8 cellular contexts compared by ENCODE assay signal in genomic region chr12:48789858-48790326, GRCh38. TPM values are rescaled to one million over a fixed set of nuclear protein-coding genes. Genes with fewer than 3 reads are reported as not detected.
DNase-seq lines count a peak whose midpoint lies in the region; ATAC-seq and TF ChIP-seq lines count a peak whose summit lies in the region.

No MANE protein-coding gene starts in this region.

- H3K27me3 Mint-ChIP-seq in activated T-cell treated with anti-CD3 and anti-CD28 coated beads, Interleukin-2, amount 50 U/mL, for 72 hours (ENCODE audit: low read depth) = peaks cover 59% of the 10 kb centered on the region
- H3K27me3 Mint-ChIP-seq in MCF 10A (ENCODE audit: insufficient read depth, unreplicated experiment) = no peaks in the 10 kb centered on the region

- H3K4me1 Mint-ChIP-seq in activated T-cell treated with anti-CD3 and anti-CD28 coated beads, Interleukin-2, amount 50 U/mL, for 72 hours (ENCODE audit: low read depth) = peaks cover 5% of the 10 kb centered on the region
- peaks cover 26% of the 10 kb centered on the region for H3K4me1 Mint-ChIP-seq in MCF 10A (ENCODE audit: insufficient read depth, unreplicated experiment)

- H3K79me1 ChIP-seq in mesendoderm (ENCODE audit: low read length) = no peaks in the 10 kb centered on the region

- no peaks in the 10 kb centered on the region for H3K79me2 ChIP-seq in mesendoderm (ENCODE audit: control insufficient read depth, insufficient read depth, low read length)

- H3K36me3 ChIP-seq in mesendoderm (ENCODE audit: control insufficient read depth, insufficient read depth, low read length) = no peaks in the 10 kb centered on the region
- no peaks in the 10 kb centered on the region for H3K36me3 ChIP-seq in tibial nerve

- H3K4me1 ChIP-seq in mesendoderm (ENCODE audit: control insufficient read depth, low read depth, low read length) (no peaks in the 10 kb centered on the region), tibial nerve (peaks cover 0 to 44% (median 22%) of the 10 kb centered on the region in 4 donors)

- peak overlapping the region; percentile 54 for H3K18ac ChIP-seq in mesendoderm (ENCODE audit: low read length)

- BruUV-seq in MCF 10A (replicated peaks; lab: Mats Ljungman, UMichigan) = no TSS peak

- no peak for TF ChIP-seq CTCF in MCF 10A (IDR thresholded peaks at IDR 0.05; ENCODE audit: unreplicated experiment)
- no peak for TF ChIP-seq CTCF in tibial nerve (IDR thresholded peaks at IDR 0.05)

- peak overlapping the region; percentile 61 for H3K4me2 ChIP-seq in mesendoderm (ENCODE audit: low read length)

- intact Hi-C loops in MCF 10A (cut with micrococcal nuclease) = no loop called here

- no peak overlapping the region for H2AK5ac ChIP-seq in mesendoderm (ENCODE audit: low read length)

- no peak overlapping the region for H2BK5ac ChIP-seq in mesendoderm (ENCODE audit: low read length)

- no peak for TF ChIP-seq POLR2A in tibial nerve (IDR thresholded peaks at IDR 0.05)

- no peak for TF ChIP-seq EP300 in tibial nerve (IDR thresholded peaks at IDR 0.05)

- ATAC-seq in activated T-cell treated with anti-CD3 and anti-CD28 coated beads, Interleukin-2, amount 50 U/mL, for 72 hours (replicated peaks in 1 of 2) = no peak

- DNase-seq in activated T-cell treated with anti-CD3 and anti-CD28 coated beads, Interleukin-2, amount 50 U/mL, for 72 hours = no peak
- no peak for DNase-seq in activated T-cell treated with anti-CD3 and anti-CD28 coated beads, Interleukin-2, amount 50 U/mL, for 48 hours
- DNase-seq in MCF 10A (ENCODE audit: unreplicated experiment) = no peak
- no peak for DNase-seq in mesendoderm
- DNase-seq in tibial nerve (ENCODE audit: low spot score in 2 of 2) = no peak
- no peak for DNase-seq in stimulated activated CD4-positive, alpha-beta T cell treated with anti-CD3 and anti-CD28 coated beads, Interleukin-4, amount 100 ng/mL, for 24 hours
- DNase-seq in NCI-H187 treated with DMSO at 0.1 percent for 48 hours (lab: John Stamatoyannopoulos, UW) = no peak
- no peak for DNase-seq in DMS 273 (lab: John Stamatoyannopoulos, UW; ENCODE audit: unreplicated experiment)

- H3K9me3 Mint-ChIP-seq in activated T-cell treated with anti-CD3 and anti-CD28 coated beads, Interleukin-2, amount 50 U/mL, for 72 hours = no peaks in the 10 kb centered on the region
- H3K9me3 Mint-ChIP-seq in MCF 10A (ENCODE audit: unreplicated experiment) = no peaks in the 10 kb centered on the region

- H2BK15ac ChIP-seq in mesendoderm (replicated peaks; ENCODE audit: low read depth) = no peak overlapping the region

- H3K27ac ChIP-seq in mesendoderm (ENCODE audit: low read depth, low read length) (no peak overlapping the region), tibial nerve (peak overlapping the region in 3 of 4 donors; percentile 88 to 93 (median 93))

- no peaks in the 10 kb centered on the region for H3K9me3 ChIP-seq in tibial nerve

- no peak overlapping the region for H4K8ac ChIP-seq in mesendoderm (ENCODE audit: low read depth, low read length)

- no peak overlapping the region for H2BK120ac ChIP-seq in mesendoderm (ENCODE audit: low read depth, low read length)

- H3K4ac ChIP-seq in mesendoderm (ENCODE audit: low read depth, low read length) = no peak overlapping the region

- POLR2A ChIA-PET in MCF 10A (lab: Yijun Ruan, JAX) = interaction anchor here (0.6 to 2.6 kb wide), 7 partner anchors 10 to 107 kb away, joined by 3 to 19 read pairs (median 4); partner anchors contain the start of genes CCNT1 and KANSL2

- H3K4me3 ChIP-seq in mesendoderm (ENCODE audit: low read length) (no peak overlapping the region), tibial nerve (peak overlapping the region; percentile 57 to 93 (median 80))

- H3K56ac ChIP-seq in mesendoderm (ENCODE audit: low read length) = peak overlapping the region; percentile 84

- H3K23ac ChIP-seq in mesendoderm (ENCODE audit: low read length) = no peak overlapping the region

- H3K27me3 ChIP-seq in mesendoderm (ENCODE audit: insufficient read depth, low read length, poor library complexity) = no peaks in the 10 kb centered on the region
- no peaks in the 10 kb centered on the region for H3K27me3 ChIP-seq in tibial nerve

- no peak overlapping the region for H3K9ac ChIP-seq in mesendoderm (ENCODE audit: low read length)

- WGBS in mesendoderm (ENCODE audit: extremely low coverage, insufficient coverage, low lambda C conversion rate) = no CpG with 5 or more reads among the region's 4 CpGs
- 24 to 25% methylated on average over 4 of the region's 4 CpGs for WGBS in tibial nerve, 2 donors

- no peaks in the 10 kb centered on the region for H3K36me3 Mint-ChIP-seq in activated T-cell treated with anti-CD3 and anti-CD28 coated beads, Interleukin-2, amount 50 U/mL, for 72 hours (ENCODE audit: insufficient read depth in 2 of 2)
- no peaks in the 10 kb centered on the region for H3K36me3 Mint-ChIP-seq in MCF 10A (ENCODE audit: insufficient read depth, unreplicated experiment)

- H4K5ac ChIP-seq in mesendoderm (ENCODE audit: low read length) = no peak overlapping the region

- no peak overlapping the region for H3K27ac Mint-ChIP-seq in activated T-cell treated with anti-CD3 and anti-CD28 coated beads, Interleukin-2, amount 50 U/mL, for 72 hours
- H3K27ac Mint-ChIP-seq in MCF 10A (ENCODE audit: low read depth, unreplicated experiment) = peak overlapping the region; percentile 95

- H3K4me3 Mint-ChIP-seq in activated T-cell treated with anti-CD3 and anti-CD28 coated beads, Interleukin-2, amount 50 U/mL, for 72 hours = peak overlapping the region; percentile 64 to 82
- peak overlapping the region; percentile 86 for H3K4me3 Mint-ChIP-seq in MCF 10A (ENCODE audit: unreplicated experiment)

- CTCF ChIA-PET in MCF 10A (lab: Yijun Ruan, JAX) = interaction anchor here (0.7 to 1.7 kb wide), 3 partner anchors 25 to 36 kb away, joined by 3 to 9 read pairs (median 3); no protein-coding TSS in a partner anchor

RNA-seq across cellular contexts. Expression of gene ADCY6, which starts 1.0 kb away (rescaled TPM):
- total RNA-seq in activated T-cell treated with anti-CD3 and anti-CD28 coated beads, Interleukin-2, amount 50 U/mL, for 72 hours = under 1 TPM; 0.67 to 0.79 TPM
- total RNA-seq in MCF 10A (2022) = 21.9 and 33.2 TPM in 2 replicates
- polyA plus RNA-seq in mesendoderm (2013, experiment 1 of 2) = 2.0 TPM
- 2.2 TPM for polyA plus RNA-seq in mesendoderm (2013, experiment 2 of 2)
- 10 to 100 TPM; 53.3 to 74.7 (median 57.1) TPM for total RNA-seq in tibial nerve

RNA-seq across cellular contexts. Expression of gene CACNB3, which starts 28.4 kb away (rescaled TPM):
- 10 to 100 TPM; 15.1 to 16.5 TPM for total RNA-seq in activated T-cell treated with anti-CD3 and anti-CD28 coated beads, Interleukin-2, amount 50 U/mL, for 72 hours
- total RNA-seq in MCF 10A (2022) = 6.9 and 7.0 TPM in 2 replicates
- polyA plus RNA-seq in mesendoderm (2013, experiment 1 of 2) = 1.3 TPM
- 1.8 TPM for polyA plus RNA-seq in mesendoderm (2013, experiment 2 of 2)
- total RNA-seq in tibial nerve = 10 to 100 TPM in 3 of 4 donors, 1 to 10 TPM in 1; 9.8 to 31.2 (median 20.7) TPM

Comparison
In these comparisons a context has a peak if more than half of its experiments do, and no peak if none do; other contexts are left out.
1. RNA of gene ADCY6, which starts 1.0 kb away (total RNA-seq): 53.3 to 74.7 TPM in tibial nerve and 21.9 to 33.2 TPM in MCF 10A; 0.67 to 0.79 TPM in activated T-cell treated with anti-CD3 and anti-CD28 coated beads, Interleukin-2, amount 50 U/mL, for 72 hours; every median in the first group is over 10 times any median in the second.